ENCODE assay signal across 11 cellular contexts in genomic region chr12:106080111-106080732, GRCh38. TPM values are rescaled to one million over a fixed set of nuclear protein-coding genes. Genes with fewer than 3 reads are reported as not detected.
DNase-seq lines count a peak whose midpoint lies in the region; ATAC-seq, FAIRE-seq and TF ChIP-seq lines count a peak whose summit lies in the region.
"Had no signal": no experiment of that assay in that cellular context is flagged by ENCODE, and none has a peak within 500 bp of the region (broad histone marks: within the 10 kb centered on the region; RNA-seq: fewer than 3 reads in every experiment).

No MANE protein-coding gene starts in this region.

- no peak overlapping the region for H3K4me3 Mint-ChIP-seq in nephron
- H3K4me3 Mint-ChIP-seq: activated naive CD4-positive, alpha-beta T cell treated with anti-CD3 and anti-CD28 coated beads, Interleukin-2, amount 50 U/mL, for 24 hours had no signal

- H3K4me1 Mint-ChIP-seq in nephron = peaks cover 83% of the 10 kb centered on the region
- H3K4me1 Mint-ChIP-seq: activated naive CD4-positive, alpha-beta T cell treated with anti-CD3 and anti-CD28 coated beads, Interleukin-2, amount 50 U/mL, for 24 hours had no signal

- 4 to 9% methylated on average over 8 of the region's 8 CpGs for WGBS in aorta, 2 donors

- intact Hi-C loops in Right ventricle myocardium inferior (cut with DNase I) (loop anchor here (2.0 to 5.0 kb wide), 2 partner anchors 55 to 158 kb away; no protein-coding TSS in a partner anchor), cardiac septum (cut with DNase I) (loop anchor here (5.0 kb wide), 2 partner anchors 57 to 113 kb away; partner anchors contain the start of gene NUAK1), aorta (cut with DNase I) (loop anchor here (5.0 to 10.0 kb wide), 5 partner anchors 42 to 335 kb away; no protein-coding TSS in a partner anchor)

- no peaks in the 10 kb centered on the region for H3K36me3 ChIP-seq in aorta (ENCODE audit: control insufficient read depth in 1 of 2, insufficient read depth in 2 of 2, low read length in 1 of 2)
- H3K36me3 ChIP-seq: ovary had no signal

- no peaks in the 10 kb centered on the region for H3K9me3 ChIP-seq in aorta (ENCODE audit: control insufficient read depth, low read length)
- H3K9me3 ChIP-seq: ovary had no signal

- H3K27me3 ChIP-seq in aorta (ENCODE audit: control insufficient read depth in 1 of 2, insufficient read depth in 2 of 2, low read length in 1 of 2) = no peaks in the 10 kb centered on the region
- H3K27me3 ChIP-seq: ovary had no signal

- no peaks in the 10 kb centered on the region for H3K9me3 Mint-ChIP-seq in nephron
- H3K9me3 Mint-ChIP-seq: activated naive CD4-positive, alpha-beta T cell treated with anti-CD3 and anti-CD28 coated beads, Interleukin-2, amount 50 U/mL, for 24 hours had no signal

- H3K27ac ChIP-seq in aorta (ENCODE audit: low read depth in 1 of 2, low read length in 2 of 2) = peak overlapping the region; percentile 83 to 100
- H3K27ac ChIP-seq: ovary had no signal

- TF ChIP-seq CTCF in nephron (IDR thresholded peaks at IDR 0.05; ENCODE audit: unreplicated experiment in 3 of 3) = no peak

- H3K36me3 Mint-ChIP-seq in nephron (ENCODE audit: low read depth) = peaks cover 50% of the 10 kb centered on the region
- H3K36me3 Mint-ChIP-seq: activated naive CD4-positive, alpha-beta T cell treated with anti-CD3 and anti-CD28 coated beads, Interleukin-2, amount 50 U/mL, for 24 hours had no signal

- DNase-seq in Right ventricle myocardium inferior (ENCODE audit: missing footprints) (no peak), cardiac septum (ENCODE audit: low spot score) (no peak), fibroblast of gingiva (ENCODE audit: low read depth) (peak; percentile 77), aorta (no peak), mesenteric fat pad (ENCODE audit: low spot score) (no peak), frontal cortex (ENCODE audit: low spot score in 2 of 2) (no peak)
- DNase-seq: ovary had no signal

- peaks cover 8 to 12% of the 10 kb centered on the region in 2 donors for H3K4me1 ChIP-seq in aorta (ENCODE audit: control insufficient read depth in 1 of 2, insufficient read depth in 2 of 2, low read length in 2 of 2)

- H3K27me3 Mint-ChIP-seq in nephron (ENCODE audit: low read depth) = no peaks in the 10 kb centered on the region

- H3K27ac Mint-ChIP-seq in nephron = peak overlapping the region; percentile 14 to 54 (median 16)
- H3K27ac Mint-ChIP-seq: activated naive CD4-positive, alpha-beta T cell treated with anti-CD3 and anti-CD28 coated beads, Interleukin-2, amount 50 U/mL, for 24 hours had no signal

- FAIRE-seq in frontal cortex (lab: Jason Lieb, UNC) = no peak
- FAIRE-seq: A204.1 had no signal

- H3K4me3 ChIP-seq in aorta (ENCODE audit: low read length in 2 of 2) = no peak overlapping the region
- H3K4me3 ChIP-seq: ovary had no signal

- ATAC-seq in Right ventricle myocardium inferior = peak; percentile 69
- peak; percentile 59 for ATAC-seq in aorta (ENCODE audit: low FRiP score)
- no peak for ATAC-seq in GM18511 (IDR thresholded peaks at IDR 0.05; ENCODE audit: unreplicated experiment)

RNA-seq across cellular contexts. Expression of gene NUAK1, which starts 58.5 kb away (rescaled TPM):
- total RNA-seq in Right ventricle myocardium inferior (42.1 TPM), cardiac septum (66.8 TPM), aorta (10 to 100 TPM; 28.2 to 37.7 TPM), mesenteric fat pad (54.4 TPM), frontal cortex (54.6 TPM)
- polyA plus RNA-seq in aorta = 1 to 10 TPM; 5.3 to 8.7 TPM
